18 cellular contexts compared by ENCODE assay signal in the genomic region with DNA sequence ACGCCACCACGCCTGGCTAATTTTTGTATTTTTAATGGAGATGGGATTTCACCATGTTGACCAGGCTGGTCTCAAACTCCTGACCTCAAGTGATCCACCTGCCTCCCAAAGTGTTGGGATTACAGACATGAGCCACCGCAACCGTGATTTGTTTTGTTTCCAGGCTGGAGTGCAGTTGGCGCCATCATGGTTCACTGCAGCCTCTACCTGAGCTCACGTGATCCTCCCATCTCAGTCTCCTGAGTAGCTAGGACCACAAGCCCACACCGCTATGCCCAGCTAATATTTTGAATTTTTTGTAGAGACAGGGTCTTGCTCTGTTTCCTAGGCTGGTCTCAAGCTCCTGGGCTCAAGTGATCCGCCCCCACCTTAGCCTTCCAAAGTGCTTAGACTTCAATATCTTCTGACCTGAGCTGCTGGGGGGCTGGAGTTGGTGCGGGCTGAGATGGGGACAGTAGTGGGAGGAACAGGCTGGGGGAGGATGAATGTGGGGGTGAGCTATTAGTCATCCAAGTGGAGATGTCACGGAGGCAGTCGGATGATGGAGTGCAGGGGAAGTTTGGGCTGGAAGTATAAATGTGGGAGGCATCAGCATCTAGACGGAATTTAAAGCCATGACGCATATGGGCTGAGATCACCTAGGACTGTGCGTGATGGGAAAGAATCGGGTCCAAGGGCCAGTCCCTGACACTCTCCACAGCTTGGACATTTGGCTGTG. TPM values are rescaled to one million over a fixed set of nuclear protein-coding genes. Genes with fewer than 3 reads are reported as not detected.
A peak's percentile ranks its signal among the peaks of the same experiment; 100 is the strongest.
DNase-seq lines count a peak whose midpoint lies in the region; ATAC-seq, FAIRE-seq and TF ChIP-seq lines count a peak whose summit lies in the region.
"Had no signal": no experiment of that assay in that cellular context is flagged by ENCODE, and none has a peak within 500 bp of the region (broad histone marks: within the 10 kb centered on the region; RNA-seq: fewer than 3 reads in every experiment).

No MANE protein-coding gene starts in this region.

- H3K27ac ChIP-seq in HepG2 (ENCODE audit: extremely low read length, insufficient read depth, low read length) (no peak overlapping the region), right lobe of liver (no peak overlapping the region), hepatocyte (no peak overlapping the region)
- H3K27ac ChIP-seq: coronary artery, SK-N-MC had no signal

- DNase-seq in HepG2 (ENCODE audit: low spot score) (no peak), right lobe of liver (no peak), hepatocyte (ENCODE audit: low spot score) (peak; percentile 29), urothelium cell line (ENCODE audit: low spot score) (peak; percentile 75), D721Med (ENCODE audit: insufficient read length, low spot score) (no peak)
- DNase-seq in activated naive CD8-positive, alpha-beta T cell treated with anti-CD3 and anti-CD28 coated beads, Interleukin-2, amount 50 U/mL, for 24 hours: no peak
- DNase-seq in activated T-cell treated with anti-CD3 and anti-CD28 coated beads, Interleukin-2, amount 50 U/mL, for 4 hours: no peak
- DNase-seq: activated CD4-positive, alpha-beta T cell treated with anti-CD3 and anti-CD28 coated beads for 48 hours; activated naive CD4-positive, alpha-beta T cell treated with anti-CD3 and anti-CD28 coated beads for 36 hours; foreskin melanocyte; NCI-H1436 treated with DMSO at 0.1 percent for 48 hours; NCI-H82; stimulated activated CD8-positive, alpha-beta memory T cell treated with anti-CD3 and anti-CD28 coated beads, Interleukin-4, amount 100 ng/mL, for 48 hours had no signal

- H3K27me3 ChIP-seq in HepG2 (ENCODE audit: control insufficient read depth in 1 of 2, insufficient read depth in 2 of 2, low read length in 2 of 2): no peaks in the 10 kb centered on the region
- H3K27me3 ChIP-seq in right lobe of liver: no peaks in the 10 kb centered on the region
- H3K27me3 ChIP-seq in hepatocyte: no peaks in the 10 kb centered on the region

- H3K4me1 ChIP-seq in HepG2 (ENCODE audit: insufficient read depth, low read length) (peaks cover 45% of the 10 kb centered on the region), right lobe of liver (peaks cover 0 to 3% (median 0%) of the 10 kb centered on the region in 4 donors), hepatocyte (ENCODE audit: insufficient read depth) (no peaks in the 10 kb centered on the region)

- no TSS peak for BruUV-seq in HepG2 (replicated peaks; lab: Mats Ljungman, UMichigan)

- H3K9me3 Mint-ChIP-seq in activated naive CD8-positive, alpha-beta T cell treated with anti-CD3 and anti-CD28 coated beads, Interleukin-2, amount 50 U/mL, for 24 hours: no peaks in the 10 kb centered on the region
- H3K9me3 Mint-ChIP-seq in activated T-cell treated with anti-CD3 and anti-CD28 coated beads, Interleukin-2, amount 50 U/mL, for 4 hours: no peaks in the 10 kb centered on the region
- H3K9me3 Mint-ChIP-seq: activated naive CD4-positive, alpha-beta T cell treated with anti-CD3 and anti-CD28 coated beads for 36 hours; neural crest cell had no signal

- FAIRE-seq in HepG2 (lab: Jason Lieb, UNC): no peak
- no peak for FAIRE-seq in urothelium cell line (lab: Jason Lieb, UNC)
- no peak for FAIRE-seq in D721Med (lab: Jason Lieb, UNC)
- FAIRE-seq: GM18507 had no signal

- no peak overlapping the region for H3K9ac ChIP-seq in HepG2 (ENCODE audit: insufficient read depth, low read depth, low read length)

- no peaks in the 10 kb centered on the region for H3K36me3 Mint-ChIP-seq in activated naive CD8-positive, alpha-beta T cell treated with anti-CD3 and anti-CD28 coated beads, Interleukin-2, amount 50 U/mL, for 24 hours (ENCODE audit: low read depth)
- no peaks in the 10 kb centered on the region for H3K36me3 Mint-ChIP-seq in activated T-cell treated with anti-CD3 and anti-CD28 coated beads, Interleukin-2, amount 50 U/mL, for 4 hours (ENCODE audit: insufficient read depth)

- H3K27me3 Mint-ChIP-seq in activated naive CD8-positive, alpha-beta T cell treated with anti-CD3 and anti-CD28 coated beads, Interleukin-2, amount 50 U/mL, for 24 hours: no peaks in the 10 kb centered on the region
- H3K27me3 Mint-ChIP-seq in activated T-cell treated with anti-CD3 and anti-CD28 coated beads, Interleukin-2, amount 50 U/mL, for 4 hours (ENCODE audit: low read depth): no peaks in the 10 kb centered on the region

- no peak for TF ChIP-seq EP300 in HepG2 (IDR thresholded peaks at IDR 0.05; ENCODE audit: low read depth in 2 of 2, low read length in 2 of 2)
- no peak for TF ChIP-seq EP300 in HepG2 (CRISPR knock-in tag; IDR thresholded peaks at IDR 0.05; ENCODE audit: borderline replicate concordance)

- 68% methylated on average over 15 of the region's 15 CpGs for WGBS in HepG2 (ENCODE audit: low lambda C conversion rate)
- WGBS in right lobe of liver (ENCODE audit: insufficient coverage, low coverage, low lambda C conversion rate, missing lambda C conversion rate): 91% methylated on average over 12 of the region's 15 CpGs
- 91% methylated on average over 15 of the region's 15 CpGs for WGBS in hepatocyte (ENCODE audit: low lambda C conversion rate, missing lambda C conversion rate)

- in situ Hi-C loops in HepG2 (cut with HindIII; ENCODE audit: extremely low pct_ligation_motif_present, low pct_unique_long_range_greater_than_20kb): loop anchor here (5.0 to 25.0 kb wide), 4 partner anchors 82 to 617 kb away; no protein-coding TSS in a partner anchor

- H3K4me2 ChIP-seq in HepG2 (ENCODE audit: low read depth, low read length) (no peak overlapping the region), hepatocyte (no peak overlapping the region)

- no peak for TF ChIP-seq POLR2A in HepG2 (IDR thresholded peaks at IDR 0.05; ENCODE audit: insufficient read depth in 1 of 2, low read depth in 2 of 2, low read length in 2 of 2)
- TF ChIP-seq POLR2A in right lobe of liver (IDR thresholded peaks at IDR 0.05): no peak

- peaks cover 36% of the 10 kb centered on the region for H3K4me1 Mint-ChIP-seq in activated naive CD8-positive, alpha-beta T cell treated with anti-CD3 and anti-CD28 coated beads, Interleukin-2, amount 50 U/mL, for 24 hours
- H3K4me1 Mint-ChIP-seq in activated T-cell treated with anti-CD3 and anti-CD28 coated beads, Interleukin-2, amount 50 U/mL, for 4 hours (ENCODE audit: low read depth): peaks cover 13% of the 10 kb centered on the region

- TF ChIP-seq CTCF in HepG2 (CRISPR knock-in tag; IDR thresholded peaks at IDR 0.05): no peak
- TF ChIP-seq CTCF in right lobe of liver (IDR thresholded peaks at IDR 0.05): no peak
- TF ChIP-seq CTCF in hepatocyte (IDR thresholded peaks at IDR 0.05; ENCODE audit: poor library complexity): no peak
- no peak for TF ChIP-seq CTCF in D721Med (IDR thresholded peaks at IDR 0.05; ENCODE audit: insufficient read depth, missing control alignments)

- H4K20me1 ChIP-seq in HepG2 (ENCODE audit: insufficient read depth, low read length): no peaks in the 10 kb centered on the region
- no peaks in the 10 kb centered on the region for H4K20me1 ChIP-seq in hepatocyte (ENCODE audit: insufficient read depth, poor library complexity, severe bottlenecking)

- no peak for TF ChIP-seq RAD21 in HepG2 (CRISPR knock-in tag; IDR thresholded peaks at IDR 0.05)

- H3K9me2 ChIP-seq in hepatocyte (replicated peaks; ENCODE audit: insufficient read depth): no peaks in the 10 kb centered on the region

- H3K36me3 ChIP-seq in HepG2 (replicated peaks in 1 of 2; ENCODE audit: control insufficient read depth in 1 of 2, insufficient read depth in 2 of 2, low read length in 2 of 2): no peaks in the 10 kb centered on the region
- H3K36me3 ChIP-seq in right lobe of liver: no peaks in the 10 kb centered on the region
- H3K36me3 ChIP-seq in hepatocyte (replicated peaks; ENCODE audit: insufficient read depth, low read depth): no peaks in the 10 kb centered on the region

- H3K79me2 ChIP-seq in HepG2 (ENCODE audit: insufficient read depth, low read length) (no peaks in the 10 kb centered on the region), hepatocyte (no peaks in the 10 kb centered on the region)

- H2AFZ ChIP-seq in HepG2 (ENCODE audit: low read length): no peak overlapping the region
- H2AFZ ChIP-seq in hepatocyte: no peak overlapping the region

- CTCF ChIA-PET in HepG2 (lab: Yijun Ruan, JAX; ENCODE audit: low intra/inter-chr PET ratio, low total read pairs): no interaction called here

- no peak overlapping the region for H3K4me3 Mint-ChIP-seq in activated naive CD8-positive, alpha-beta T cell treated with anti-CD3 and anti-CD28 coated beads, Interleukin-2, amount 50 U/mL, for 24 hours
- H3K4me3 Mint-ChIP-seq in activated T-cell treated with anti-CD3 and anti-CD28 coated beads, Interleukin-2, amount 50 U/mL, for 4 hours: no peak overlapping the region
- H3K4me3 Mint-ChIP-seq: activated naive CD4-positive, alpha-beta T cell treated with anti-CD3 and anti-CD28 coated beads for 36 hours; neural crest cell had no signal

- H3K4me3 ChIP-seq in HepG2 (replicated peaks in 1 of 3; ENCODE audit: insufficient read depth in 1 of 3, low read depth in 2 of 3, low read length in 3 of 3): no peak overlapping the region
- no peak overlapping the region for H3K4me3 ChIP-seq in right lobe of liver
- H3K4me3 ChIP-seq in hepatocyte: no peak overlapping the region
- H3K4me3 ChIP-seq: coronary artery, SK-N-MC had no signal

- intact Hi-C loops in HepG2 (cut with micrococcal nuclease; ENCODE audit: unreplicated experiment) (loop anchor here (5.0 kb wide), 3 partner anchors 62 to 243 kb away; partner anchors contain the start of gene NCOA3), right lobe of liver (cut with DNase I) (loop anchor here (5.0 to 10.0 kb wide), 4 partner anchors 102 to 245 kb away; no protein-coding TSS in a partner anchor)

- peak; percentile 9; the same call in 2 of the 3 replicates for ATAC-seq in HepG2
- no peak for ATAC-seq in right lobe of liver
- no peak for ATAC-seq in activated naive CD8-positive, alpha-beta T cell treated with anti-CD3 and anti-CD28 coated beads, Interleukin-2, amount 50 U/mL, for 24 hours
- ATAC-seq in activated T-cell treated with anti-CD3 and anti-CD28 coated beads, Interleukin-2, amount 50 U/mL, for 4 hours: no peak
- ATAC-seq in GM21515 (IDR thresholded peaks at IDR 0.05; ENCODE audit: unreplicated experiment): no peak

- POLR2A ChIA-PET in HepG2 (lab: Yijun Ruan, JAX): interaction anchor here (0.7 to 10.3 kb wide), 8 partner anchors 9 to 124 kb away, joined by 3 to 231 read pairs (median 4); partner anchors contain the start of gene ZMYND8

- H3K9me3 ChIP-seq in HepG2 (ENCODE audit: low read length) (no peaks in the 10 kb centered on the region), right lobe of liver (no peaks in the 10 kb centered on the region), hepatocyte (ENCODE audit: low read depth) (no peaks in the 10 kb centered on the region)

- peak overlapping the region; percentile 76 for H3K27ac Mint-ChIP-seq in activated naive CD8-positive, alpha-beta T cell treated with anti-CD3 and anti-CD28 coated beads, Interleukin-2, amount 50 U/mL, for 24 hours
- H3K27ac Mint-ChIP-seq: activated naive CD4-positive, alpha-beta T cell treated with anti-CD3 and anti-CD28 coated beads for 36 hours had no signal

RNA-seq across cellular contexts. Expression of gene ZMYND8, which starts 23.1 kb away (rescaled TPM):
- total RNA-seq in HepG2 (2016; rRNA removed; fragmentation: Illumina TruSeq; extraction: Trizol) (53.9 and 71.9 TPM in 2 replicates), right lobe of liver (10 to 100 TPM in 5 of 6 experiments, 1 to 10 TPM in 1; 7.8 to 25.7 (median 13.8) TPM), hepatocyte (28.9 and 30.3 TPM in 2 replicates)
- total RNA-seq in HepG2 (2016; cell fraction: cytosol; rRNA removed; fragmentation: Illumina TruSeq; extraction: Trizol; ENCODE audit: low read depth): 45.3 and 50.7 TPM in 2 replicates
- total RNA-seq in HepG2 (2016; cell fraction: insoluble cytoplasmic fraction; rRNA removed; fragmentation: Illumina TruSeq; extraction: Trizol): 54.7 and 64.5 TPM in 2 replicates
- 30.6 and 34.0 TPM in 2 replicates for total RNA-seq in HepG2 (2016; cell fraction: membrane; rRNA removed; fragmentation: Illumina TruSeq; extraction: Trizol)
- 90.9 and 106 TPM in 2 replicates for total RNA-seq in HepG2 (2016; cell fraction: nucleus; rRNA removed; fragmentation: Illumina TruSeq; extraction: Trizol)
- polyA plus RNA-seq in HepG2 (2011; rRNA removed) (81.4 and 84.7 TPM in 2 replicates), hepatocyte (34.3 and 43.1 TPM in 2 replicates)
- polyA plus RNA-seq in HepG2 (2011; cell fraction: cytosol; rRNA removed): 41.2 and 45.2 TPM in 2 replicates
- polyA plus RNA-seq in HepG2 (2011; cell fraction: nucleus; rRNA removed): 139 and 149 TPM in 2 replicates
- 50.4 and 60.2 TPM in 2 replicates for polyA plus RNA-seq in HepG2 (2012)
- 1.9 and 2.5 TPM in 2 replicates for polyA plus RNA-seq in HepG2 (2016; cell fraction: cytosol; fragmentation: Illumina TruSeq; extraction: Trizol; ENCODE audit: low read depth)
- polyA plus RNA-seq in HepG2 (2016; cell fraction: insoluble cytoplasmic fraction; fragmentation: Illumina TruSeq; extraction: Trizol; ENCODE audit: low read depth): 42.7 and 55.7 TPM in 2 replicates
- 7.9 and 9.1 TPM in 2 replicates for polyA plus RNA-seq in HepG2 (2016; cell fraction: membrane; fragmentation: Illumina TruSeq; extraction: Trizol; ENCODE audit: low read depth)
- 103 and 106 TPM in 2 replicates for polyA plus RNA-seq in HepG2 (2016; cell fraction: nucleus; fragmentation: Illumina TruSeq; extraction: Trizol; ENCODE audit: insufficient read depth, low read depth)
- 14.1 and 79.4 TPM in 2 replicates for polyA minus RNA-seq in HepG2 (2011; rRNA and poly(A)+ RNA removed; ENCODE audit: low replicate concordance)
- polyA minus RNA-seq in HepG2 (2011; cell fraction: cytosol; rRNA and poly(A)+ RNA removed): 66.7 and 69.5 TPM in 2 replicates
- 190 and 220 TPM in 2 replicates for polyA minus RNA-seq in HepG2 (2011; cell fraction: nucleus; rRNA and poly(A)+ RNA removed)
- total RNA-seq in activated T-cell treated with anti-CD3 and anti-CD28 coated beads, Interleukin-2, amount 50 U/mL, for 4 hours: 10 to 100 TPM; 15.6 to 18.7 (median 17.5) TPM

Comparison
In these comparisons a context has a peak if more than half of its experiments do, and no peak if none do; other contexts are left out.
1. DNase-seq: peak in hepatocyte (single experiment) and urothelium cell line (single experiment); none in HepG2 (single experiment), right lobe of liver (0 of 3), activated naive CD8-positive, alpha-beta T cell treated with anti-CD3 and anti-CD28 coated beads, Interleukin-2, amount 50 U/mL, for 24 hours (single experiment), activated T-cell treated with anti-CD3 and anti-CD28 coated beads, Interleukin-2, amount 50 U/mL, for 4 hours (single experiment) and D721Med (single experiment).